Comparison of ENCODE assay signal across 1 cellular context in genomic region chr3:5051772-5052171, GRCh38.
TF ChIP-seq lines count a peak whose summit lies in the region.

No MANE protein-coding gene starts in this region.

TF ChIP-seq in GM12878, 131 proteins besides CTCF, POLR2A, EP300 and RAD21 (continued from another document and continues in another):
- TF ChIP-seq MLLT1 (IDR thresholded peaks at IDR 0.05) (peak; percentile 64), JUNB (IDR thresholded peaks at IDR 0.05) (peak; percentile 68), EZH2 (IDR thresholded peaks at IDR 0.05; ENCODE audit: borderline replicate concordance, control insufficient read depth, low read depth, low read length) (no peak), MTA2 (IDR thresholded peaks at IDR 0.05; ENCODE audit: low read depth) (peak; percentile 92), NR2C2 (IDR thresholded peaks at IDR 0.05; ENCODE audit: borderline replicate concordance, control insufficient read depth, insufficient read length, low read depth) (no peak), NR2C1 (IDR thresholded peaks at IDR 0.05) (no peak), USF2 (IDR thresholded peaks at IDR 0.05; ENCODE audit: borderline replicate concordance, low read depth, low read length) (peak; percentile 4; the same call in 1 of the 2 replicates), IRF3 (IDR thresholded peaks at IDR 0.05) (0 out of 2 replicates have a peak, but pooled peaks have one; percentile 18), RELB (IDR thresholded peaks at IDR 0.05; ENCODE audit: low read depth) (peak; percentile 87), WRNIP1 (IDR thresholded peaks at IDR 0.05; ENCODE audit: borderline replicate concordance, low read depth, low read length) (no peak), NR2F1 (conservative IDR thresholded peaks at IDR 0.05) (peak; percentile 95), ZNF687 (IDR thresholded peaks at IDR 0.05) (no peak; the same call in 1 of the 2 replicates), ZBTB33 (IDR thresholded peaks at IDR 0.05) (0 out of 2 replicates have a peak, but pooled peaks have one; percentile 28), RELA (IDR thresholded peaks at IDR 0.05; ENCODE audit: borderline replicate concordance, partially characterized antibody) (no peak), USF1 (IDR thresholded peaks at IDR 0.05; ENCODE audit: borderline replicate concordance, extremely low read length, insufficient read depth, low read depth, low read length) (no peak), CREM (IDR thresholded peaks at IDR 0.05; ENCODE audit: low read depth) (peak; percentile 25; the same call in 1 of the 2 replicates), ZNF384 (IDR thresholded peaks at IDR 0.05; ENCODE audit: borderline replicate concordance, low read depth, low read length) (no peak), EGR1 (IDR thresholded peaks at IDR 0.05; ENCODE audit: borderline replicate concordance in 1 of 2, low read depth in 2 of 2, low read length in 2 of 2) (no peak), MXI1 (IDR thresholded peaks at IDR 0.05; ENCODE audit: low read depth, low read length) (no peak), NKRF (conservative IDR thresholded peaks at IDR 0.05) (no peak), ATF2 (IDR thresholded peaks at IDR 0.05; ENCODE audit: low read length) (0 out of 2 replicates have a peak, but pooled peaks have one; percentile 35), POLR2AphosphoS5 (IDR thresholded peaks at IDR 0.05; ENCODE audit: low read length) (no peak), BCL11A (IDR thresholded peaks at IDR 0.05; ENCODE audit: low read depth, low read length) (peak; percentile 81), SREBF1 (IDR thresholded peaks at IDR 0.05; ENCODE audit: low read length) (no peak), NFXL1 (IDR thresholded peaks at IDR 0.05; ENCODE audit: borderline replicate concordance) (no peak), ESRRA (IDR thresholded peaks at IDR 0.05; ENCODE audit: low read length) (0 out of 2 replicates have a peak, but pooled peaks have one; percentile 32), KDM1A (IDR thresholded peaks at IDR 0.05; ENCODE audit: borderline replicate concordance) (no peak), ZNF274 (IDR thresholded peaks at IDR 0.05; ENCODE audit: insufficient read depth, insufficient read length) (no peak), SIX5 (IDR thresholded peaks at IDR 0.05; ENCODE audit: low read depth, low read length, severe bottlenecking) (no peak), NBN (IDR thresholded peaks at IDR 0.05) (peak; percentile 76), ZNF622 (IDR thresholded peaks at IDR 0.05) (no peak), STAT3 (IDR thresholded peaks at IDR 0.05; ENCODE audit: low read depth, low read length) (no peak), ZBTB40 (IDR thresholded peaks at IDR 0.05; ENCODE audit: borderline replicate concordance) (no peak)
